1 cellular context compared by ENCODE assay signal in genomic region chr10:3060481-3060889, GRCh38.
TF ChIP-seq lines count a peak whose summit lies in the region.

No MANE protein-coding gene starts in this region.

TF ChIP-seq in K562, 482 proteins besides CTCF, POLR2A, EP300 and RAD21 (continued from another document):
- TF ChIP-seq, protein P1, sequence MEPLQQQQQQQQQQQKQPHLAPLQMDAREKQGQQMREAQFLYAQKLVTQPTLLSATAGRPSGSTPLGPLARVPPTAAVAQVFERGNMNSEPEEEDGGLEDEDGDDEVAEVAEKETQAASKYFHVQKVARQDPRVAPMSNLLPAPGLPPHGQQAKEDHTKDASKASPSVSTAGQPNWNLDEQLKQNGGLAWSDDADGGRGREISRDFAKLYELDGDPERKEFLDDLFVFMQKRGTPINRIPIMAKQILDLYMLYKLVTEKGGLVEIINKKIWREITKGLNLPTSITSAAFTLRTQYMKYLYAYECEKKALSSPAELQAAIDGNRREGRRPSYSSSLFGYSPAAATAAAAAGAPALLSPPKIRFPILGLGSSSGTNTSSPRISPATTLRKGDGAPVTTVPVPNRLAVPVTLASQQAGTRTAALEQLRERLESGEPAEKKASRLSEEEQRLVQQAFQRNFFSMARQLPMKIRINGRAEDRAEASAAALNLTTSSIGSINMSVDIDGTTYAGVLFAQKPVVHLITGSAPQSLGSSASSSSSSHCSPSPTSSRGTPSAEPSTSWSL (CRISPR knock-in tag; IDR thresholded peaks at IDR 0.05; ENCODE audit: borderline replicate concordance), result no peak
